17 cellular contexts compared by ENCODE assay signal in the genomic region with DNA sequence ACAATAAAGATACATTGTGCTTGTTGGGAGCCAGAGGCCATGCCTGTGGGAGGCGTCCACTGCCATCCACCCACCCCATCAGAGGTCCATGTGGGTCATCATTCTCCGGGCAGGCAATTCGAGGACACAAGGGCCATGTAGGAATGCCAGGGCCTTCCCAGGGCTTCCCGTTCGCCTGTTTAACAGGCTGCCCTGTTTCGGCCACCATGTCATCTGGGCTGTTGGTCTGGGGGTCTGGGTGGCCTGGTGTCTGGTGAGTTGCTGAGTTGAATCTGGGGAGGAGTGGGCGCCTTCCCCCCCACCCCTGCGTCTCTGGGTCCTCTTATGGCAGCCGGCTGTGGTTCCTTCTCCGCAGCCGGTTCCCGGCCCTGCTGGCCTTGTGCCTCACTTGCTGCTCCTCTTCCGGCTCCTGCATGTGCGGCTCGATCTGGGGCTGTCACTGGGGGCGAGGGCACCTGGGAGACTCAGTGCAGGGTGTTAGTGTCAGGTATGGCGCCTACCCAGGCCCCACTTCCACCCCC.
A peak's percentile ranks its signal among the peaks of the same experiment; 100 is the strongest.
DNase-seq lines count a peak whose midpoint lies in the region; ATAC-seq and TF ChIP-seq lines count a peak whose summit lies in the region.
"Had no signal": no experiment of that assay in that cellular context is flagged by ENCODE, and none has a peak within 500 bp of the region (broad histone marks: within the 10 kb centered on the region; RNA-seq: fewer than 3 reads in every experiment).

No MANE protein-coding gene starts in this region.

- TF ChIP-seq CTCF in GM10266 (IDR thresholded peaks at IDR 0.05; ENCODE audit: control insufficient read depth, insufficient read depth, low read depth, missing control alignments) (no peak), colonic mucosa (IDR thresholded peaks at IDR 0.05) (no peak), psoas muscle (IDR thresholded peaks at IDR 0.05) (no peak)

- WGBS in psoas muscle, 3 donors = 54 to 80% (median 68%) methylated on average over 17 of the region's 17 CpGs

- no peak overlapping the region for H3K9ac ChIP-seq in colonic mucosa (ENCODE audit: low read depth in 2 of 2, low read length in 2 of 2)

- no peaks in the 10 kb centered on the region for H3K27me3 ChIP-seq in colonic mucosa
- no peaks in the 10 kb centered on the region for H3K27me3 ChIP-seq in psoas muscle (ENCODE audit: insufficient read depth in 3 of 3, low read length in 2 of 3)

- H3K27ac ChIP-seq in colonic mucosa (no peak overlapping the region), psoas muscle (peak overlapping the region; percentile 15)
- H3K27ac ChIP-seq: VCaP had no signal

- ATAC-seq in psoas muscle (no peak), HG02678 (IDR thresholded peaks at IDR 0.05; ENCODE audit: unreplicated experiment) (no peak)

- intact Hi-C loops in colonic mucosa (cut with DNase I) (no loop called here), psoas muscle (cut with DNase I) (loop anchor here in 1 of 2 donors (5.0 kb wide), 1 partner anchor 189 kb away; no protein-coding TSS in a partner anchor)

- H3K4me3 ChIP-seq in colonic mucosa (no peak overlapping the region), psoas muscle (no peak overlapping the region)

- H3K9me3 ChIP-seq in colonic mucosa (no peaks in the 10 kb centered on the region), psoas muscle (no peaks in the 10 kb centered on the region)

- DNase-seq in D341Med (ENCODE audit: low spot score) (peak; percentile 21), GM10266 (ENCODE audit: extremely low spot score) (peak; percentile 19), colonic mucosa (peak; percentile 18), psoas muscle (peak in 1 of 2 donors; percentile 10), NK-92 (lab: John Stamatoyannopoulos, UW; ENCODE audit: unreplicated experiment) (no peak), nucleus accumbens (lab: John Stamatoyannopoulos, UW) (no peak)
- DNase-seq: activated naive CD8-positive, alpha-beta T cell treated with anti-CD3 and anti-CD28 coated beads for 36 hours; CD8-positive, alpha-beta memory T cell; dermis blood vessel endothelial cell; DND-41; KG1; NCI-H2081; NCI-H446 treated with DMSO at 0.1 percent for 48 hours; OCI-M1; SIG-M5 had no signal

- peaks cover 31% of the 10 kb centered on the region for H3K4me1 ChIP-seq in colonic mucosa
- peaks cover 46% of the 10 kb centered on the region for H3K4me1 ChIP-seq in psoas muscle

- H3K36me3 ChIP-seq in colonic mucosa (no peaks in the 10 kb centered on the region), psoas muscle (ENCODE audit: insufficient read depth in 1 of 2, low read depth in 1 of 2) (no peaks in the 10 kb centered on the region)

Comparison
In these comparisons a context has a peak if more than half of its experiments do, and no peak if none do; other contexts are left out.
1. DNase-seq: peak in D341Med (single experiment), GM10266 (single experiment) and colonic mucosa (single experiment); none in NK-92 (single experiment) and nucleus accumbens (0 of 56).